In the genomic region with DNA sequence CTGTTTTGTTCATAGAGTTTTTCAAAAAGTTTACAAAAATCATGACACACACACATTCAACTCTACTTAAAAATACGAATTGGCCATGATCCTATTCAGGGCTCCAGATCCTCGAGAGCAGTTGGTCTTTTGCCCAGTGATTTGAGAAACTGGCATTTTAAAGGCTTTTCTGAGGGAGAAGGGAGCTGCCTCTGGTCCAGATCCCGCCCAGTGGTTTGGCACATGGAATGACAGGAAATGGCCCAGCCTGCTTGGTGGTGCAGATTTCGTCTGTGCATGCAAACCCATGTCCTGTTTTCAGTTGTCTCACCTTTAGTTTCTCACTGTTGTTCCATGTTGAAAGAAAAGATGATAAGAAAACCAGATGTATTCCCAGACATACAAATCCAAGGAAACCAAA, we compare ENCODE assay signal across 1 cellular context.
TF ChIP-seq lines count a peak whose summit lies in the region.

No MANE protein-coding gene starts in this region.

TF ChIP-seq in GM12878, 131 proteins besides CTCF, POLR2A, EP300 and RAD21 (continued from another document and continues in another):
- no peak for TF ChIP-seq HSF1 (IDR thresholded peaks at IDR 0.05; ENCODE audit: low read depth, low read length)
- TF ChIP-seq EED (IDR thresholded peaks at IDR 0.05; ENCODE audit: low read depth): peak; percentile 77
- TF ChIP-seq NRF1 (conservative IDR thresholded peaks at IDR 0.05; ENCODE audit: low read depth, low read length): no peak
- no peak for TF ChIP-seq SIX5 (IDR thresholded peaks at IDR 0.05; ENCODE audit: low read depth, low read length, severe bottlenecking)
- TF ChIP-seq SRF (IDR thresholded peaks at IDR 0.05; ENCODE audit: low read depth in 2 of 2, low read length in 2 of 2): no peak
- no peak for TF ChIP-seq JUND (IDR thresholded peaks at IDR 0.05; ENCODE audit: low read depth, low read length)
- no peak for TF ChIP-seq BCLAF1 (IDR thresholded peaks at IDR 0.05)
- TF ChIP-seq IKZF1 (conservative IDR thresholded peaks at IDR 0.05): peak; percentile 58; the same call in 1 of the 2 replicates
- TF ChIP-seq ZNF384 (IDR thresholded peaks at IDR 0.05; ENCODE audit: borderline replicate concordance, low read depth, low read length): no peak
- no peak for TF ChIP-seq DPF2 (IDR thresholded peaks at IDR 0.05)
- TF ChIP-seq, protein P1, sequence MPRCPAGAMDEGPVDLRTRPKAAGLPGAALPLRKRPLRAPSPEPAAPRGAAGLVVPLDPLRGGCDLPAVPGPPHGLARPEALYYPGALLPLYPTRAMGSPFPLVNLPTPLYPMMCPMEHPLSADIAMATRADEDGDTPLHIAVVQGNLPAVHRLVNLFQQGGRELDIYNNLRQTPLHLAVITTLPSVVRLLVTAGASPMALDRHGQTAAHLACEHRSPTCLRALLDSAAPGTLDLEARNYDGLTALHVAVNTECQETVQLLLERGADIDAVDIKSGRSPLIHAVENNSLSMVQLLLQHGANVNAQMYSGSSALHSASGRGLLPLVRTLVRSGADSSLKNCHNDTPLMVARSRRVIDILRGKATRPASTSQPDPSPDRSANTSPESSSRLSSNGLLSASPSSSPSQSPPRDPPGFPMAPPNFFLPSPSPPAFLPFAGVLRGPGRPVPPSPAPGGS (IDR thresholded peaks at IDR 0.05; ENCODE audit: borderline replicate concordance, insufficient read depth, low read depth, low read length, poor library complexity, severe bottlenecking): no peak
- no peak for TF ChIP-seq ATF7 (IDR thresholded peaks at IDR 0.05; ENCODE audit: low read depth)
- TF ChIP-seq IKZF2 (IDR thresholded peaks at IDR 0.05): peak in 1 of 2 experiments; percentile 64; a peak in 2 of 4 replicates
- TF ChIP-seq, protein P2, sequence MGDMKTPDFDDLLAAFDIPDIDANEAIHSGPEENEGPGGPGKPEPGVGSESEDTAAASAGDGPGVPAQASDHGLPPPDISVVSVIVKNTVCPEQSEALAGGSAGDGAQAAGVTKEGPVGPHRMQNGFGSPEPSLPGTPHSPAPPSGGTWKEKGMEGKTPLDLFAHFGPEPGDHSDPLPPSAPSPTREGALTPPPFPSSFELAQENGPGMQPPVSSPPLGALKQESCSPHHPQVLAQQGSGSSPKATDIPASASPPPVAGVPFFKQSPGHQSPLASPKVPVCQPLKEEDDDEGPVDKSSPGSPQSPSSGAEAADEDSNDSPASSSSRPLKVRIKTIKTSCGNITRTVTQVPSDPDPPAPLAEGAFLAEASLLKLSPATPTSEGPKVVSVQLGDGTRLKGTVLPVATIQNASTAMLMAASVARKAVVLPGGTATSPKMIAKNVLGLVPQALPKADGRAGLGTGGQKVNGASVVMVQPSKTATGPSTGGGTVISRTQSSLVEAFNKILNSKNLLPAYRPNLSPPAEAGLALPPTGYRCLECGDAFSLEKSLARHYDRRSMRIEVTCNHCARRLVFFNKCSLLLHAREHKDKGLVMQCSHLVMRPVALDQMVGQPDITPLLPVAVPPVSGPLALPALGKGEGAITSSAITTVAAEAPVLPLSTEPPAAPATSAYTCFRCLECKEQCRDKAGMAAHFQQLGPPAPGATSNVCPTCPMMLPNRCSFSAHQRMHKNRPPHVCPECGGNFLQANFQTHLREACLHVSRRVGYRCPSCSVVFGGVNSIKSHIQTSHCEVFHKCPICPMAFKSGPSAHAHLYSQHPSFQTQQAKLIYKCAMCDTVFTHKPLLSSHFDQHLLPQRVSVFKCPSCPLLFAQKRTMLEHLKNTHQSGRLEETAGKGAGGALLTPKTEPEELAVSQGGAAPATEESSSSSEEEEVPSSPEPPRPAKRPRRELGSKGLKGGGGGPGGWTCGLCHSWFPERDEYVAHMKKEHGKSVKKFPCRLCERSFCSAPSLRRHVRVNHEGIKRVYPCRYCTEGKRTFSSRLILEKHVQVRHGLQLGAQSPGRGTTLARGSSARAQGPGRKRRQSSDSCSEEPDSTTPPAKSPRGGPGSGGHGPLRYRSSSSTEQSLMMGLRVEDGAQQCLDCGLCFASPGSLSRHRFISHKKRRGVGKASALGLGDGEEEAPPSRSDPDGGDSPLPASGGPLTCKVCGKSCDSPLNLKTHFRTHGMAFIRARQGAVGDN (IDR thresholded peaks at IDR 0.05): no peak
- no peak for TF ChIP-seq ZBTB33 (IDR thresholded peaks at IDR 0.05)
- no peak for TF ChIP-seq CHD4 (IDR thresholded peaks at IDR 0.05)
- no peak for TF ChIP-seq ZBTB40 (IDR thresholded peaks at IDR 0.05; ENCODE audit: borderline replicate concordance)
- TF ChIP-seq BHLHE40 (IDR thresholded peaks at IDR 0.05; ENCODE audit: borderline replicate concordance in 1 of 2, low read depth in 2 of 2, low read length in 1 of 2): no peak
- TF ChIP-seq NR2C1 (IDR thresholded peaks at IDR 0.05): no peak
- TF ChIP-seq MXI1 (IDR thresholded peaks at IDR 0.05; ENCODE audit: low read depth, low read length): no peak
- no peak for TF ChIP-seq BMI1 (IDR thresholded peaks at IDR 0.05; ENCODE audit: borderline replicate concordance)
- TF ChIP-seq, protein P3, sequence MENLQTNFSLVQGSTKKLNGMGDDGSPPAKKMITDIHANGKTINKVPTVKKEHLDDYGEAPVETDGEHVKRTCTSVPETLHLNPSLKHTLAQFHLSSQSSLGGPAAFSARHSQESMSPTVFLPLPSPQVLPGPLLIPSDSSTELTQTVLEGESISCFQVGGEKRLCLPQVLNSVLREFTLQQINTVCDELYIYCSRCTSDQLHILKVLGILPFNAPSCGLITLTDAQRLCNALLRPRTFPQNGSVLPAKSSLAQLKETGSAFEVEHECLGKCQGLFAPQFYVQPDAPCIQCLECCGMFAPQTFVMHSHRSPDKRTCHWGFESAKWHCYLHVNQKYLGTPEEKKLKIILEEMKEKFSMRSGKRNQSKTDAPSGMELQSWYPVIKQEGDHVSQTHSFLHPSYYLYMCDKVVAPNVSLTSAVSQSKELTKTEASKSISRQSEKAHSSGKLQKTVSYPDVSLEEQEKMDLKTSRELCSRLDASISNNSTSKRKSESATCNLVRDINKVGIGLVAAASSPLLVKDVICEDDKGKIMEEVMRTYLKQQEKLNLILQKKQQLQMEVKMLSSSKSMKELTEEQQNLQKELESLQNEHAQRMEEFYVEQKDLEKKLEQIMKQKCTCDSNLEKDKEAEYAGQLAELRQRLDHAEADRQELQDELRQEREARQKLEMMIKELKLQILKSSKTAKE (IDR thresholded peaks at IDR 0.05; ENCODE audit: low read depth, poor library complexity, severe bottlenecking): no peak
- no peak for TF ChIP-seq ZNF24 (IDR thresholded peaks at IDR 0.05)
- TF ChIP-seq POLR2AphosphoS5 (IDR thresholded peaks at IDR 0.05; ENCODE audit: low read length): peak; percentile 44; the same call in 1 of the 2 replicates
- TF ChIP-seq, protein P4, sequence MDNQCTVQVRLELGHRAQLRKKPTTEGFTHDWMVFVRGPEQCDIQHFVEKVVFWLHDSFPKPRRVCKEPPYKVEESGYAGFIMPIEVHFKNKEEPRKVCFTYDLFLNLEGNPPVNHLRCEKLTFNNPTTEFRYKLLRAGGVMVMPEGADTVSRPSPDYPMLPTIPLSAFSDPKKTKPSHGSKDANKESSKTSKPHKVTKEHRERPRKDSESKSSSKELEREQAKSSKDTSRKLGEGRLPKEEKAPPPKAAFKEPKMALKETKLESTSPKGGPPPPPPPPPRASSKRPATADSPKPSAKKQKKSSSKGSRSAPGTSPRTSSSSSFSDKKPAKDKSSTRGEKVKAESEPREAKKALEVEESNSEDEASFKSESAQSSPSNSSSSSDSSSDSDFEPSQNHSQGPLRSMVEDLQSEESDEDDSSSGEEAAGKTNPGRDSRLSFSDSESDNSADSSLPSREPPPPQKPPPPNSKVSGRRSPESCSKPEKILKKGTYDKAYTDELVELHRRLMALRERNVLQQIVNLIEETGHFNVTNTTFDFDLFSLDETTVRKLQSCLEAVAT (IDR thresholded peaks at IDR 0.05): no peak
- TF ChIP-seq SREBF1 (IDR thresholded peaks at IDR 0.05; ENCODE audit: low read length): no peak
- TF ChIP-seq STAT1 (conservative IDR thresholded peaks at IDR 0.05): no peak
- TF ChIP-seq TCF12 (IDR thresholded peaks at IDR 0.05; ENCODE audit: low read depth, low read length): no peak
- no peak for TF ChIP-seq RFX5 (IDR thresholded peaks at IDR 0.05; ENCODE audit: low read depth, low read length)
- TF ChIP-seq CREB1 (IDR thresholded peaks at IDR 0.05; ENCODE audit: low read depth): no peak
- no peak for TF ChIP-seq NFYA (IDR thresholded peaks at IDR 0.05; ENCODE audit: borderline replicate concordance, low read depth, low read length)
- TF ChIP-seq JUNB (IDR thresholded peaks at IDR 0.05): no peak
- TF ChIP-seq ZZZ3 (IDR thresholded peaks at IDR 0.05; ENCODE audit: control insufficient read depth, insufficient read length, low read depth): no peak
- no peak for TF ChIP-seq IRF3 (IDR thresholded peaks at IDR 0.05)
- no peak for TF ChIP-seq SP1 (IDR thresholded peaks at IDR 0.05; ENCODE audit: low read depth, low read length)
